1 cellular context compared by ENCODE assay signal in the genomic region with DNA sequence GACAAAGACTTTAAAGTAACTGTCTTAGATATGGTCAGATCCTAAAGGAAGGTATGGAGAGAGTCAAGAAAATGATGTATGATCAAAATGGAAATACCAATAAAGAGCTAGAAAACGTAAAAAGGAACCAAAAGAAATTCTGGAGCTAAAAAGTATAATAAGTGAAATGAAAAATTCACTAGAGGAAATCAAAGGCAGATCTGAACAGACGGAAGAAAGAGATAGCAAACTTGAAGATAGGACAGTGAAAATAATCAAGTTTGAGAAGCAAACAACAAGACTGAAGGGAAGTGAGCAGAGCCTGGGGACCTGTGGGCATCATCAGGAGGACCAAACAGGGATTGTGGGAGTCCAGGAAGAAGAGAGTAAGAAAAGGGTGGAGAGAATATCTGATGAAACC.
TF ChIP-seq lines count a peak whose summit lies in the region.

No MANE protein-coding gene starts in this region.

TF ChIP-seq in SK-N-SH treated with all-trans-retinoic acid at 6 μM for 48 hours, 23 proteins besides CTCF, POLR2A, EP300 and RAD21 (continued from another document):
- no peak for TF ChIP-seq PATZ1 (CRISPR knock-in tag; IDR thresholded peaks at IDR 0.05; ENCODE audit: borderline replicate concordance)
